16 cellular contexts compared by ENCODE assay signal in genomic region chr7:18221377-18222290, GRCh38.
DNase-seq lines count a peak whose midpoint lies in the region; ATAC-seq and TF ChIP-seq lines count a peak whose summit lies in the region.
"Had no signal": no experiment of that assay in that cellular context is flagged by ENCODE, and none has a peak within 500 bp of the region (broad histone marks: within the 10 kb centered on the region; RNA-seq: fewer than 3 reads in every experiment).

No MANE protein-coding gene starts in this region.

- peaks cover 0 to 67% (median 17%) of the 10 kb centered on the region in 9 donors for H3K4me1 ChIP-seq in heart right ventricle
- no peaks in the 10 kb centered on the region for H3K4me1 ChIP-seq in right cardiac atrium (ENCODE audit: control insufficient read depth, insufficient read depth, low read length)
- peaks cover 14% of the 10 kb centered on the region for H3K4me1 ChIP-seq in adipocyte (ENCODE audit: control insufficient read depth, insufficient read depth, low read length)
- no peaks in the 10 kb centered on the region for H3K4me1 ChIP-seq in uterus
- H3K4me1 ChIP-seq: A549, thyroid gland had no signal

- ATAC-seq in heart right ventricle: peak in 6 of 8 donors; percentile 42 to 63 (median 52)
- no peak for ATAC-seq in right cardiac atrium
- no peak for ATAC-seq in HG03135 (IDR thresholded peaks at IDR 0.05; ENCODE audit: unreplicated experiment)
- ATAC-seq: A549 had no signal

- TF ChIP-seq POLR2A in uterus (IDR thresholded peaks at IDR 0.05): no peak

- H3K4me3 Mint-ChIP-seq in activated CD4-positive, alpha-beta T cell treated with anti-CD3 and anti-CD28 coated beads, Interleukin-2, amount 10 ng/mL, durations not matched to agents 24 days and 14 days: no peak overlapping the region

- no peaks in the 10 kb centered on the region for H3K4me1 Mint-ChIP-seq in activated CD4-positive, alpha-beta T cell treated with anti-CD3 and anti-CD28 coated beads, Interleukin-2, amount 10 ng/mL, durations not matched to agents 24 days and 14 days

- DNase-seq in heart right ventricle (no peak), right cardiac atrium (no peak), adipocyte (ENCODE audit: low read depth) (peak; percentile 58), iris pigment epithelial cell (ENCODE audit: low read depth) (peak; percentile 41), uterus (no peak), A172 (ENCODE audit: low spot score) (no peak)
- no peak for DNase-seq in activated CD4-positive, alpha-beta T cell treated with anti-CD3 and anti-CD28 coated beads, Interleukin-2, amount 10 ng/mL, durations not matched to agents 24 days and 14 days
- DNase-seq: activated T-cell treated with anti-CD3 and anti-CD28 coated beads for 4 hours, dermis blood vessel endothelial cell, NCI-H1694, NCI-H524 treated with DMSO at 0.1 percent for 48 hours, thyroid gland, WERI-Rb-1 had no signal

- H3K9me3 Mint-ChIP-seq in activated CD4-positive, alpha-beta T cell treated with anti-CD3 and anti-CD28 coated beads, Interleukin-2, amount 10 ng/mL, durations not matched to agents 24 days and 14 days: no peaks in the 10 kb centered on the region

- H3K9me3 ChIP-seq in heart right ventricle: peaks cover 0 to 7% (median 0%) of the 10 kb centered on the region in 11 donors
- H3K9me3 ChIP-seq in right cardiac atrium (ENCODE audit: control insufficient read depth, low read length): no peaks in the 10 kb centered on the region
- no peaks in the 10 kb centered on the region for H3K9me3 ChIP-seq in adipocyte (ENCODE audit: control insufficient read depth, low read length)
- no peaks in the 10 kb centered on the region for H3K9me3 ChIP-seq in uterus
- H3K9me3 ChIP-seq: A549, thyroid gland had no signal

- H3K27me3 ChIP-seq in heart right ventricle (no peaks in the 10 kb centered on the region), right cardiac atrium (ENCODE audit: control insufficient read depth, insufficient read depth) (no peaks in the 10 kb centered on the region), adipocyte (replicated peaks; ENCODE audit: control insufficient read depth, insufficient read depth, low read length) (no peaks in the 10 kb centered on the region), uterus (no peaks in the 10 kb centered on the region)
- H3K27me3 ChIP-seq: thyroid gland had no signal

- intact Hi-C loops in heart right ventricle (cut with DNase I): loop anchor here in 1 of 10 donors (10.0 kb wide), 1 partner anchor 73 kb away; no protein-coding TSS in a partner anchor
- intact Hi-C loops in right cardiac atrium (cut with DNase I): no loop called here
- intact Hi-C loops in uterus (cut with DNase I; ENCODE audit: low total_unique reads): no loop called here
- intact Hi-C loops in activated CD4-positive, alpha-beta T cell treated with anti-CD3 and anti-CD28 coated beads, Interleukin-2, amount 10 ng/mL, durations not matched to agents 24 days and 14 days (cut with micrococcal nuclease): no loop called here

- no peak for TF ChIP-seq CTCF in heart right ventricle (IDR thresholded peaks at IDR 0.05)
- TF ChIP-seq CTCF in uterus (IDR thresholded peaks at IDR 0.05): no peak

- no peak overlapping the region for H3K27ac Mint-ChIP-seq in activated CD4-positive, alpha-beta T cell treated with anti-CD3 and anti-CD28 coated beads, Interleukin-2, amount 10 ng/mL, durations not matched to agents 24 days and 14 days

- no peak overlapping the region for H3K9ac ChIP-seq in adipocyte (ENCODE audit: low read length)

- H3K27ac ChIP-seq in heart right ventricle: peak overlapping the region in 2 of 10 donors; percentile 17 to 43
- H3K27ac ChIP-seq in right cardiac atrium (ENCODE audit: low read length): no peak overlapping the region
- peak overlapping the region; percentile 13 to 25 for H3K27ac ChIP-seq in uterus
- H3K27ac ChIP-seq: A549, thyroid gland, WERI-Rb-1 had no signal

- H3K27me3 Mint-ChIP-seq in activated CD4-positive, alpha-beta T cell treated with anti-CD3 and anti-CD28 coated beads, Interleukin-2, amount 10 ng/mL, durations not matched to agents 24 days and 14 days: no peaks in the 10 kb centered on the region

- 49 to 59% methylated on average over 2 of the region's 2 CpGs for WGBS in heart right ventricle, 2 donors
- 65% methylated on average over 2 of the region's 2 CpGs for WGBS in right cardiac atrium

- H3K36me3 Mint-ChIP-seq in activated CD4-positive, alpha-beta T cell treated with anti-CD3 and anti-CD28 coated beads, Interleukin-2, amount 10 ng/mL, durations not matched to agents 24 days and 14 days (ENCODE audit: low read depth): no peaks in the 10 kb centered on the region

- H3K36me3 ChIP-seq in heart right ventricle: no peaks in the 10 kb centered on the region
- H3K36me3 ChIP-seq in adipocyte (ENCODE audit: control insufficient read depth, insufficient read depth, low read length, severe bottlenecking): no peaks in the 10 kb centered on the region
- no peaks in the 10 kb centered on the region for H3K36me3 ChIP-seq in uterus
- H3K36me3 ChIP-seq: thyroid gland, WERI-Rb-1 had no signal

- H3K4me3 ChIP-seq in heart right ventricle (no peak overlapping the region), right cardiac atrium (ENCODE audit: low read length) (no peak overlapping the region), adipocyte (ENCODE audit: low read length) (peak overlapping the region; percentile 39), uterus (no peak overlapping the region)
- H3K4me3 ChIP-seq: A549, skin epidermis, thyroid gland had no signal

Comparison
In these comparisons a context has a peak if more than half of its experiments do, and no peak if none do; other contexts are left out.
1. ATAC-seq: peak in heart right ventricle (6 of 8); none in right cardiac atrium (0 of 2) and HG03135 (single experiment).
2. DNase-seq: peak in adipocyte (single experiment) and iris pigment epithelial cell (single experiment); none in heart right ventricle (0 of 2), right cardiac atrium (0 of 3), uterus (0 of 2), A172 (single experiment) and activated CD4-positive, alpha-beta T cell treated with anti-CD3 and anti-CD28 coated beads, Interleukin-2, amount 10 ng/mL, durations not matched to agents 24 days and 14 days (single experiment).